Comparison of ENCODE assay signal across 22 cellular contexts in genomic region chr1:185804608-185805007, GRCh38.
"Had no signal": no experiment of that assay in that cellular context is flagged by ENCODE, and none has a peak within 500 bp of the region (broad histone marks: within the 10 kb centered on the region; RNA-seq: fewer than 3 reads in every experiment).

No MANE protein-coding gene starts in this region.

- H3K9me3 ChIP-seq: ovary, right atrium auricular region, tibial nerve, upper lobe of right lung, vagina had no signal

- ATAC-seq: effector memory CD8-positive, alpha-beta T cell; foreskin keratinocyte; left colon; left ventricle myocardium superior; natural killer cell; stimulated activated effector memory CD8-positive, alpha-beta T cell treated with anti-CD3 and anti-CD28 coated beads, Interleukin-12 subunit alpha, Interleukin-12 subunit beta, amount 100 ng/mL, for 72 hours; stimulated activated naive CD8-positive, alpha-beta T cell treated with anti-CD3 and anti-CD28 coated beads, Interleukin-15, Interleukin-2, amounts not matched to agents 100 U/mL and 50 U/mL, for 24 hours; upper lobe of right lung had no signal

- H3K27me3 Mint-ChIP-seq: dendritic cell treated with granulocyte-macrophage colony-stimulating factor and Interleukin-4, amounts not matched to agents 40 ng/mL and 50 ng/mL, for 4 days; effector memory CD8-positive, alpha-beta T cell had no signal

- H3K4me3 Mint-ChIP-seq: dendritic cell treated with granulocyte-macrophage colony-stimulating factor and Interleukin-4, amounts not matched to agents 40 ng/mL and 50 ng/mL, for 4 days; effector memory CD8-positive, alpha-beta T cell; natural killer cell; neural progenitor cell; stimulated activated effector memory CD8-positive, alpha-beta T cell treated with anti-CD3 and anti-CD28 coated beads, Interleukin-12 subunit alpha, Interleukin-12 subunit beta, amount 100 ng/mL, for 72 hours had no signal

- H3K36me3 ChIP-seq: neural progenitor cell, ovary, right atrium auricular region, tibial nerve, upper lobe of right lung, vagina had no signal

- H3K27ac Mint-ChIP-seq: dendritic cell treated with granulocyte-macrophage colony-stimulating factor and Interleukin-4, amounts not matched to agents 40 ng/mL and 50 ng/mL, for 4 days; effector memory CD8-positive, alpha-beta T cell; natural killer cell; neural progenitor cell; stimulated activated effector memory CD8-positive, alpha-beta T cell treated with anti-CD3 and anti-CD28 coated beads, Interleukin-12 subunit alpha, Interleukin-12 subunit beta, amount 100 ng/mL, for 72 hours had no signal

- H3K4me2 ChIP-seq: neural progenitor cell had no signal

- H3K4me3 ChIP-seq: neural progenitor cell, ovary, right atrium auricular region, tibial nerve, upper lobe of right lung, vagina had no signal

- H3K9ac ChIP-seq: neural progenitor cell had no signal

- H3K36me3 Mint-ChIP-seq: natural killer cell; neural progenitor cell; stimulated activated effector memory CD8-positive, alpha-beta T cell treated with anti-CD3 and anti-CD28 coated beads, Interleukin-12 subunit alpha, Interleukin-12 subunit beta, amount 100 ng/mL, for 72 hours had no signal

- H3K27ac ChIP-seq: foreskin keratinocyte, neural progenitor cell, ovary, right atrium auricular region, tibial nerve, upper lobe of right lung, vagina had no signal

- DNase-seq: effector memory CD8-positive, alpha-beta T cell; erythroblast; head of caudate nucleus; hippocampal formation; left colon; left ventricle myocardium superior; mesendoderm; natural killer cell; nucleus accumbens; ovary; small intestine; stimulated activated CD4-positive, alpha-beta T cell treated with anti-CD3 and anti-CD28 coated beads, Interleukin-4, amount 100 ng/mL, for 1 hour; stimulated activated CD8-positive, alpha-beta memory T cell treated with anti-CD3 and anti-CD28 coated beads, Interleukin-4, amount 100 ng/mL, for 48 hours; stimulated activated naive CD8-positive, alpha-beta T cell treated with anti-CD3 and anti-CD28 coated beads, Interleukin-15, Interleukin-2, amounts not matched to agents 100 U/mL and 50 U/mL, for 24 hours; upper lobe of right lung had no signal

- H3K4me1 Mint-ChIP-seq: natural killer cell; stimulated activated effector memory CD8-positive, alpha-beta T cell treated with anti-CD3 and anti-CD28 coated beads, Interleukin-12 subunit alpha, Interleukin-12 subunit beta, amount 100 ng/mL, for 72 hours had no signal

- H3K9me3 Mint-ChIP-seq: dendritic cell treated with granulocyte-macrophage colony-stimulating factor and Interleukin-4, amounts not matched to agents 40 ng/mL and 50 ng/mL, for 4 days; stimulated activated effector memory CD8-positive, alpha-beta T cell treated with anti-CD3 and anti-CD28 coated beads, Interleukin-12 subunit alpha, Interleukin-12 subunit beta, amount 100 ng/mL, for 72 hours had no signal

- H3K27me3 ChIP-seq: foreskin keratinocyte, neural progenitor cell, ovary, right atrium auricular region, tibial nerve, upper lobe of right lung, vagina had no signal

- H3K4me1 ChIP-seq: foreskin keratinocyte, right atrium auricular region, tibial nerve, vagina had no signal

- H2AFZ ChIP-seq: neural progenitor cell had no signal
